In the genomic region with DNA sequence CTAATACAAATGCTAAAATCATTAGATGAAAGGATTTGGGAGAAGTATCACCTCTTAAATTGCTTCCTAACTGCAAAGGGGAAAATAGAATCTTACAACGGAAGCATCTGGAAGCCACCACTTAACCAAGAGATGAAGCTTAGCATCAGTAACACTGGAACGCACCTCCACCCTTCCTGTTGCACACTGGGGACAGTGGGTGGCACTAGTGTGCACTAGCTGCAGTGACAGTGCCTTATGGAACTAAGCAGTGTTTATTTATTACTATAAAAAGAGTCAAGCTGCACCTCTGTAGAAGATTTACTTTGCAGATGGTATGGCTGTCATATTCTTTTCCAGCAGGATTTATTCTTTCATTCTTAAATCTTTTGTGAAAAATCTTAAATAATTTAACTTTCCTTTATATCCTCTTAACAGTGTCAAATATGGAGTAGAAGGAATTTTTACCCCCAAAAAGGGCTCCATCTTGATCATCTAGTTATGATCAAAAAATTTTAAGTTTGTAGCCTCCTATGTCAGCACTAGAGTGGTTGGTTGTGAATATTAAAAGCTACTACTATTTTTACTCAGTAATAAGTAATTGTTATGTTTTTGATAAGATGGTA, we compare ENCODE assay signal across 7 cellular contexts.
A peak's percentile ranks its signal among the peaks of the same experiment; 100 is the strongest.
DNase-seq lines count a peak whose midpoint lies in the region; ATAC-seq and TF ChIP-seq lines count a peak whose summit lies in the region.

No MANE protein-coding gene starts in this region.

- no peak overlapping the region for H3K4me3 ChIP-seq in adrenal gland
- no peak overlapping the region for H3K4me3 ChIP-seq in esophagus squamous epithelium

- no peaks in the 10 kb centered on the region for H3K9me3 ChIP-seq in adrenal gland (replicated peaks in 1 of 3)
- H3K9me3 ChIP-seq in esophagus squamous epithelium, result no peaks in the 10 kb centered on the region

- H3K36me3 ChIP-seq in adrenal gland (replicated peaks in 1 of 2), result no peaks in the 10 kb centered on the region
- no peaks in the 10 kb centered on the region for H3K36me3 ChIP-seq in esophagus squamous epithelium

- peak; percentile 71 for ATAC-seq in GM19397 (IDR thresholded peaks at IDR 0.05; ENCODE audit: unreplicated experiment)

- peaks cover 42 to 58% of the 10 kb centered on the region in 2 donors for H3K4me1 ChIP-seq in adrenal gland (replicated peaks in 1 of 2)
- no peaks in the 10 kb centered on the region for H3K4me1 ChIP-seq in esophagus squamous epithelium

- TF ChIP-seq POLR2A in adrenal gland (IDR thresholded peaks at IDR 0.05) (no peak), esophagus squamous epithelium (IDR thresholded peaks at IDR 0.05) (no peak)

- DNase-seq in EH (ENCODE audit: low read depth) (peak; percentile 70), NCI-H146 treated with DMSO at 0.1 percent for 48 hours (lab: John Stamatoyannopoulos, UW; ENCODE audit: unreplicated experiment) (peak; percentile 3), adrenal gland (peak in 4 of 7 donors; percentile 44 to 75 (median 54)), kidney tubule cell (ENCODE audit: low spot score) (peak; percentile 42), esophagus squamous epithelium (lab: John Stamatoyannopoulos, UW) (no peak), GOT3 (lab: John Stamatoyannopoulos, UW) (no peak)

- no peaks in the 10 kb centered on the region for H3K27me3 ChIP-seq in adrenal gland
- H3K27me3 ChIP-seq in esophagus squamous epithelium, result no peaks in the 10 kb centered on the region

- intact Hi-C loops in adrenal gland (cut with DNase I), result no loop called here
- intact Hi-C loops in esophagus squamous epithelium (cut with DNase I), result no loop called here

- peak in 5 of 6 experiments; percentile 22 to 59 (median 45) for TF ChIP-seq CTCF in adrenal gland (IDR thresholded peaks at IDR 0.05)
- TF ChIP-seq CTCF in esophagus squamous epithelium (IDR thresholded peaks at IDR 0.05), result peak in 3 of 6 experiments; percentile 26 to 40 (median 31)

- WGBS in adrenal gland, 4 donors, result 26 to 30% (median 27%) methylated on average over 2 of the region's 2 CpGs
- WGBS in esophagus squamous epithelium, 2 donors, result 37 to 41% methylated on average over 2 of the region's 2 CpGs

- H3K27ac ChIP-seq in adrenal gland, result peak overlapping the region in 3 of 5 donors; percentile 61 to 81 (median 65)
- H3K27ac ChIP-seq in esophagus squamous epithelium, result no peak overlapping the region

Comparison
In these comparisons a context has a peak if more than half of its experiments do, and no peak if none do; other contexts are left out.
1. DNase-seq: peak in EH (single experiment), NCI-H146 treated with DMSO at 0.1 percent for 48 hours (single experiment), adrenal gland (4 of 7) and kidney tubule cell (single experiment); none in esophagus squamous epithelium (single experiment) and GOT3 (single experiment).
2. H3K27ac ChIP-seq: peak in adrenal gland (3 of 5); none in esophagus squamous epithelium (0 of 4).